ENCODE assay signal across 9 cellular contexts in the genomic region with DNA sequence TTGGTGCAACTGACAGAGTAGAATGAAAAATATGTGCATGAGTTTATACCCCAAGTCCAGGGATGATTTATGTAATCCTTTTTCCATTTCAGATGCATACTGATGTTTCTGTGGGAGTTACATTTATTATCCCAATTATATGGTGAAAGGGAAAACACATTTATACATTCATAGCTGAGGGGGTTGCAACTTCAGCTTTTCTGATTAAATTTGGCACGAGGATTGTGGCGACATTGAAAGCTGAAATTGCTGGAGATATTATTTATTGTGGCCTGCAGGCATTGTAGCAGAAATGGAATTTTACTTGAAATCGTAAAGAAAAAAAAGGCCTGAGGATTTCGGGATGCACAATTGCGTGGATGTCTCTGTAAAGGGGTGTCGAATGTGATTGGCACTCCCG. TPM values are rescaled to one million over a fixed set of nuclear protein-coding genes. Genes with fewer than 3 reads are reported as not detected.
"Had no signal": no experiment of that assay in that cellular context is flagged by ENCODE, and none has a peak within 500 bp of the region (broad histone marks: within the 10 kb centered on the region; RNA-seq: fewer than 3 reads in every experiment).

No MANE protein-coding gene starts in this region.

- H3K9me3 Mint-ChIP-seq: GM23338, HFFc6 had no signal

- H2AFZ ChIP-seq: GM23248 had no signal

- H3K4me1 ChIP-seq: HAP-1 had no signal

- H3K27ac Mint-ChIP-seq: GM23338, H9, HFFc6 had no signal

- H3K4me3 Mint-ChIP-seq: GM23338, H9, HFFc6 had no signal

- H3K4me2 ChIP-seq: GM23338 had no signal

- H3K36me3 ChIP-seq: HAP-1 had no signal

- DNase-seq: GM23248, GOT3, H7, H9, HCEC 1CT, HFFc6 had no signal

- H3K9ac ChIP-seq: GM23248 had no signal

- ATAC-seq: GM23338, HCT116 had no signal

- H3K4me3 ChIP-seq: GM23248, GM23338, HAP-1 had no signal

- H3K27ac ChIP-seq: GM23248 had no signal

- H3K9me3 ChIP-seq: HAP-1 had no signal

RNA-seq across cellular contexts. Expression of a gene that starts 31.5 kb away (rescaled TPM):
- total RNA-seq: H7, HFFc6 had no signal
